Comparison of ENCODE assay signal across 22 cellular contexts in the genomic region with DNA sequence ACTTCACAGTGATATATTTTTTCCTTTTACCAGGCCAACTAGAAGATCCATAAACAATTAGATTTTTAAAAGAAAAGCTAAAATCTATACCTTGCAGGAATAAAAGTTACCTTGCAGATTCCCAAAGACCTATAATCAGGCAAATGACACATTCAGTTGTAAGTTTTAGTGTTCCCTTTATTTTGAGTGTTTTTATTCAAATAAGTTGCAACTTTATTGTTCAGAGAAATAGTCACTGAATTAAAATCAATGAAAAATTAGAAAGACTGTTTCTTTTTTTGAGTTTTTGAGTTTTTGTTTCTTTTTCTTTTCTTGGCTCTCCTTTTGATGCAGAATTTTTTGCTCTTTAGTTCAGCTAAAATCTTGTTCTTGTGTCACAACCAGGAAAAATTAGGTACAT.
"Had no signal": no experiment of that assay in that cellular context is flagged by ENCODE, and none has a peak within 500 bp of the region (broad histone marks: within the 10 kb centered on the region; RNA-seq: fewer than 3 reads in every experiment).

No MANE protein-coding gene starts in this region.

- H3K9me3 Mint-ChIP-seq: mesothelial cell of epicardium had no signal

- H3K27ac Mint-ChIP-seq: mesothelial cell of epicardium had no signal

- H3K36me3 Mint-ChIP-seq: mesothelial cell of epicardium had no signal

- H3K27me3 ChIP-seq: dorsolateral prefrontal cortex, esophagus muscularis mucosa, foreskin keratinocyte, gastrocnemius medialis, heart right ventricle, left lung had no signal

- DNase-seq: dermis blood vessel endothelial cell; dorsolateral prefrontal cortex; effector CD4-positive, alpha-beta T cell; effector memory CD4-positive, alpha-beta T cell; foreskin keratinocyte; gastrocnemius medialis; glutamatergic neuron; head of caudate nucleus; heart right ventricle; hippocampal formation; left cardiac atrium; left lung; left ventricle myocardium superior; lower lobe of right lung; mesenchymal stem cell; mucosa of descending colon had no signal

- ATAC-seq: foreskin keratinocyte, gastrocnemius medialis, heart right ventricle, left cardiac atrium, left ventricle myocardium superior, lower lobe of right lung, mucosa of descending colon had no signal

- FAIRE-seq: endothelial cell of umbilical vein, islet of Langerhans, keratinocyte had no signal

- H3K4me1 ChIP-seq: esophagus muscularis mucosa, gastrocnemius medialis had no signal

- H3K27ac ChIP-seq: coronary artery, dorsolateral prefrontal cortex, esophagus muscularis mucosa, foreskin keratinocyte, gastrocnemius medialis, heart right ventricle, left lung, lower lobe of right lung had no signal

- H3K9me3 ChIP-seq: esophagus muscularis mucosa, gastrocnemius medialis, heart right ventricle, left lung, lower lobe of right lung, mucosa of descending colon had no signal

- H3K36me3 ChIP-seq: esophagus muscularis mucosa, gastrocnemius medialis, heart right ventricle, left lung, lower lobe of right lung had no signal

- H3K4me3 ChIP-seq: coronary artery, dorsolateral prefrontal cortex, esophagus muscularis mucosa, gastrocnemius medialis, heart right ventricle, left lung, lower lobe of right lung, mucosa of descending colon had no signal

- H3K4me3 Mint-ChIP-seq: mesothelial cell of epicardium had no signal
